In genomic region chr9:20125721-20126120, GRCh38 we compare ENCODE assay signal across 14 cellular contexts.
DNase-seq lines count a peak whose midpoint lies in the region; TF ChIP-seq lines count a peak whose summit lies in the region.
"Had no signal": no experiment of that assay in that cellular context is flagged by ENCODE, and none has a peak within 500 bp of the region (broad histone marks: within the 10 kb centered on the region; RNA-seq: fewer than 3 reads in every experiment).

No MANE protein-coding gene starts in this region.

- no peak overlapping the region for H3K9ac ChIP-seq in Loucy (ENCODE audit: low read depth, low read length, poor library complexity, severe bottlenecking)

- no peaks in the 10 kb centered on the region for H3K9me2 ChIP-seq in Loucy (replicated peaks; ENCODE audit: low read depth, low read length)

- 0 out of 2 replicates have a peak overlapping the region, but pooled peaks have one; percentile 2 for H2AFZ ChIP-seq in Loucy (ENCODE audit: low read length)
- H2AFZ ChIP-seq: PC-9 had no signal

- H3K9me3 Mint-ChIP-seq in activated CD4-positive, alpha-beta T cell treated with anti-CD3 and anti-CD28 coated beads, Interleukin-2, amount 10 ng/mL, durations not matched to agents 24 days and 14 days = peaks cover 8% of the 10 kb centered on the region
- H3K9me3 Mint-ChIP-seq: CD4-positive, alpha-beta memory T cell; H9 had no signal

- H3K36me3 ChIP-seq in Loucy (ENCODE audit: insufficient read depth, low read length) = no peaks in the 10 kb centered on the region
- H3K36me3 ChIP-seq: BE2C had no signal

- no peak overlapping the region for H3K27ac Mint-ChIP-seq in activated CD4-positive, alpha-beta T cell treated with anti-CD3 and anti-CD28 coated beads, Interleukin-2, amount 10 ng/mL, durations not matched to agents 24 days and 14 days

- H3K79me2 ChIP-seq in Loucy (ENCODE audit: insufficient read depth, low read length) = no peaks in the 10 kb centered on the region

- no peaks in the 10 kb centered on the region for H3K4me1 ChIP-seq in Loucy (ENCODE audit: insufficient read depth, low read length, poor library complexity, severe bottlenecking)
- H3K4me1 ChIP-seq: BE2C had no signal

- TF ChIP-seq CTCF in Loucy (conservative IDR thresholded peaks at IDR 0.05; ENCODE audit: low read length) = no peak

- H3K4me1 Mint-ChIP-seq in activated CD4-positive, alpha-beta T cell treated with anti-CD3 and anti-CD28 coated beads, Interleukin-2, amount 10 ng/mL, durations not matched to agents 24 days and 14 days = peaks cover 4% of the 10 kb centered on the region

- DNase-seq in NCI-H345 (lab: John Stamatoyannopoulos, UW) (peak; percentile 26), NCI-H345 treated with DMSO at 0.1 percent for 48 hours (lab: John Stamatoyannopoulos, UW; ENCODE audit: unreplicated experiment) (no peak), inferior parietal cortex (ENCODE audit: extremely low spot score) (peak; percentile 18), superior temporal gyrus (ENCODE audit: extremely low spot score) (peak; percentile 12)
- no peak for DNase-seq in NK-92 treated with Interleukin-12 subunit alpha and Interleukin-12 subunit beta, amount 100 ng/mL, for 24 hours (lab: John Stamatoyannopoulos, UW)
- DNase-seq in activated CD4-positive, alpha-beta T cell treated with anti-CD3 and anti-CD28 coated beads, Interleukin-2, amount 10 ng/mL, durations not matched to agents 24 days and 14 days = no peak
- DNase-seq: BE2C; CD4-positive, alpha-beta memory T cell; H9; NCI-H1694; NCI-H2171; NCI-H524 treated with DMSO at 0.1 percent for 48 hours; PC-9 had no signal

- no peak overlapping the region for H3K4me3 Mint-ChIP-seq in activated CD4-positive, alpha-beta T cell treated with anti-CD3 and anti-CD28 coated beads, Interleukin-2, amount 10 ng/mL, durations not matched to agents 24 days and 14 days
- H3K4me3 Mint-ChIP-seq: CD4-positive, alpha-beta memory T cell; H9 had no signal

- no peaks in the 10 kb centered on the region for H3K27me3 ChIP-seq in Loucy (ENCODE audit: insufficient read depth, low read length, poor library complexity, severe bottlenecking)
- H3K27me3 ChIP-seq: BE2C had no signal

- H3K27me3 Mint-ChIP-seq in activated CD4-positive, alpha-beta T cell treated with anti-CD3 and anti-CD28 coated beads, Interleukin-2, amount 10 ng/mL, durations not matched to agents 24 days and 14 days = peaks cover 6% of the 10 kb centered on the region

- no peaks in the 10 kb centered on the region for H3F3A ChIP-seq in Loucy (ENCODE audit: low read depth)

- no peak overlapping the region for H3K4me2 ChIP-seq in Loucy (ENCODE audit: low read depth, low read length, poor library complexity, severe bottlenecking)
- H3K4me2 ChIP-seq: PC-9 had no signal

- H3K4me3 ChIP-seq in Loucy (ENCODE audit: low read length, poor library complexity, severe bottlenecking) = no peak overlapping the region
- H3K4me3 ChIP-seq: PC-9 had no signal

- no peaks in the 10 kb centered on the region for H3K9me3 ChIP-seq in Loucy (ENCODE audit: insufficient read depth, low read depth, low read length)
- H3K9me3 ChIP-seq: BE2C had no signal

- H4K20me1 ChIP-seq in Loucy (ENCODE audit: insufficient read depth, low read length, poor library complexity, severe bottlenecking) = no peaks in the 10 kb centered on the region

- peaks cover 2% of the 10 kb centered on the region for H3K36me3 Mint-ChIP-seq in activated CD4-positive, alpha-beta T cell treated with anti-CD3 and anti-CD28 coated beads, Interleukin-2, amount 10 ng/mL, durations not matched to agents 24 days and 14 days (ENCODE audit: low read depth)
- H3K36me3 Mint-ChIP-seq: CD4-positive, alpha-beta memory T cell had no signal

- intact Hi-C loops in activated CD4-positive, alpha-beta T cell treated with anti-CD3 and anti-CD28 coated beads, Interleukin-2, amount 10 ng/mL, durations not matched to agents 24 days and 14 days (cut with micrococcal nuclease) = no loop called here

Comparison
In these comparisons a context has a peak if more than half of its experiments do, and no peak if none do; other contexts are left out.
1. DNase-seq: peak in NCI-H345 (single experiment), inferior parietal cortex (single experiment) and superior temporal gyrus (single experiment); none in NCI-H345 treated with DMSO at 0.1 percent for 48 hours (single experiment), NK-92 treated with Interleukin-12 subunit alpha and Interleukin-12 subunit beta, amount 100 ng/mL, for 24 hours (single experiment) and activated CD4-positive, alpha-beta T cell treated with anti-CD3 and anti-CD28 coated beads, Interleukin-2, amount 10 ng/mL, durations not matched to agents 24 days and 14 days (single experiment).